ENCODE assay signal across 18 cellular contexts in the genomic region with DNA sequence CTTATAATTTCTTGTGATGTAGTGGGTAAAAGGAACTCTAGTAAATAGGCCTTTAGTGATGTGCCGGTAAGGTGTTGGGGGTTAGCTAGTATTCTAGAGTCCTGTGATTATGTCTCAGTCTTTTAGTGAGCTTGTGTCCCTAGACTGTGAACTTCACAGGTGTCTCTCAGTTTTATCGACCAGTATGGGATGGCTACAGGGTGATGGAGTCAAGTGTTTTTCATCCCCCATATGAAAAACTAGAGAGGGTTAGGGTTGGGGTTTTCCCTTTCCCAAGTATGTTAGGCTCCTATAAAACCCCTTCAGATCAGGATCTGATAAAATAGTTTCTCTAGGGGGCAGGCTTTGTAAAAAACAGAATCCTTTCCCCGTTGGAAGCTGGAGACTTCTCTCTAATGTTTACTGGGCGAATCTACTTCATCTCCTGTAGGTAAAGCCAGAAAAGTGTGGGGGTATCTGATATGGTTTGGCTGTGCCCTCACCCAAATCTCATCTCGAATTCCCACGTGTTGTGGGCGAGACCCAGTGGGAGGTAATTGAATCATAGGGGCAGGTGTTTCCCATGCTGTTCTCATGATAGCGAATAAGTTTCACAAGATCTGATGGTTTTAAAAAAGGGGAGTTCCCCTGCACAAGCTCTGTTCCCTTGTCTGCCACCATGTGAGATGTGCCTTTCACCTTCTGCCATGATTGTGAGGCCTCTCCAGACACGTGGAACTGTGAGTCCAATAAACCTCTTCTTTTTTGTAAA.
"Had no signal": no experiment of that assay in that cellular context is flagged by ENCODE, and none has a peak within 500 bp of the region (broad histone marks: within the 10 kb centered on the region; RNA-seq: fewer than 3 reads in every experiment).

No MANE protein-coding gene starts in this region.

- H3K4me2 ChIP-seq: smooth muscle cell had no signal

- H3K4me1 ChIP-seq: colonic mucosa, lower lobe of right lung, right lobe of liver, suprapubic skin had no signal

- H3K4me1 Mint-ChIP-seq: neural crest cell had no signal

- H3K9me3 Mint-ChIP-seq: activated naive CD4-positive, alpha-beta T cell treated with anti-CD3 and anti-CD28 coated beads, Interleukin-2, amount 50 U/mL, for 72 hours; brain; mesothelial cell of epicardium; neural crest cell had no signal

- ATAC-seq: esophagus mucosa; left colon; right lobe of liver; stimulated activated naive B cell treated with anti-CD40 and anti-IgM and Interleukin-4, amounts not matched to agents 10 μg/mL and 1 μg/mL and 100 μg/mL, for 72 hours had no signal

- H3K36me3 ChIP-seq: colonic mucosa, lower lobe of right lung, ovary, right lobe of liver, suprapubic skin, WERI-Rb-1 had no signal

- H3K27ac Mint-ChIP-seq: activated naive CD4-positive, alpha-beta T cell treated with anti-CD3 and anti-CD28 coated beads, Interleukin-2, amount 50 U/mL, for 72 hours; brain; mesothelial cell of epicardium; stimulated activated naive B cell treated with anti-CD40 and anti-IgM and Interleukin-4, amounts not matched to agents 10 μg/mL and 1 μg/mL and 100 μg/mL, for 72 hours had no signal

- H3K9me3 ChIP-seq: colonic mucosa, lower lobe of right lung, ovary, right lobe of liver, suprapubic skin had no signal

- H3K4me3 ChIP-seq: colonic mucosa, lower lobe of right lung, ovary, right lobe of liver, SK-N-MC, smooth muscle cell, suprapubic skin had no signal

- H3K27me3 ChIP-seq: colonic mucosa, ovary, right lobe of liver, suprapubic skin had no signal

- H3K4me3 Mint-ChIP-seq: brain; mesothelial cell of epicardium; neural crest cell; stimulated activated naive B cell treated with anti-CD40 and anti-IgM and Interleukin-4, amounts not matched to agents 10 μg/mL and 1 μg/mL and 100 μg/mL, for 72 hours had no signal

- H3K36me3 Mint-ChIP-seq: brain, mesothelial cell of epicardium had no signal

- H3K27ac ChIP-seq: colonic mucosa, lower lobe of right lung, ovary, right lobe of liver, SK-N-MC, suprapubic skin, WERI-Rb-1 had no signal

- DNase-seq: central memory CD4-positive, alpha-beta T cell; colonic mucosa; left colon; lower lobe of right lung; ovary; right lobe of liver; Right ventricle myocardium superior; stimulated activated naive B cell treated with anti-CD40 and anti-IgM and Interleukin-4, amounts not matched to agents 10 μg/mL and 1 μg/mL and 100 μg/mL, for 72 hours; trophoblast cell; WERI-Rb-1 had no signal

- H3K27me3 Mint-ChIP-seq: brain had no signal
